ENCODE assay signal across 8 cellular contexts in genomic region chr1:200738733-200739498, GRCh38. TPM values are rescaled to one million over a fixed set of nuclear protein-coding genes. Genes with fewer than 3 reads are reported as not detected.
DNase-seq lines count a peak whose midpoint lies in the region; ATAC-seq, FAIRE-seq and TF ChIP-seq lines count a peak whose summit lies in the region.

A gene with protein sequence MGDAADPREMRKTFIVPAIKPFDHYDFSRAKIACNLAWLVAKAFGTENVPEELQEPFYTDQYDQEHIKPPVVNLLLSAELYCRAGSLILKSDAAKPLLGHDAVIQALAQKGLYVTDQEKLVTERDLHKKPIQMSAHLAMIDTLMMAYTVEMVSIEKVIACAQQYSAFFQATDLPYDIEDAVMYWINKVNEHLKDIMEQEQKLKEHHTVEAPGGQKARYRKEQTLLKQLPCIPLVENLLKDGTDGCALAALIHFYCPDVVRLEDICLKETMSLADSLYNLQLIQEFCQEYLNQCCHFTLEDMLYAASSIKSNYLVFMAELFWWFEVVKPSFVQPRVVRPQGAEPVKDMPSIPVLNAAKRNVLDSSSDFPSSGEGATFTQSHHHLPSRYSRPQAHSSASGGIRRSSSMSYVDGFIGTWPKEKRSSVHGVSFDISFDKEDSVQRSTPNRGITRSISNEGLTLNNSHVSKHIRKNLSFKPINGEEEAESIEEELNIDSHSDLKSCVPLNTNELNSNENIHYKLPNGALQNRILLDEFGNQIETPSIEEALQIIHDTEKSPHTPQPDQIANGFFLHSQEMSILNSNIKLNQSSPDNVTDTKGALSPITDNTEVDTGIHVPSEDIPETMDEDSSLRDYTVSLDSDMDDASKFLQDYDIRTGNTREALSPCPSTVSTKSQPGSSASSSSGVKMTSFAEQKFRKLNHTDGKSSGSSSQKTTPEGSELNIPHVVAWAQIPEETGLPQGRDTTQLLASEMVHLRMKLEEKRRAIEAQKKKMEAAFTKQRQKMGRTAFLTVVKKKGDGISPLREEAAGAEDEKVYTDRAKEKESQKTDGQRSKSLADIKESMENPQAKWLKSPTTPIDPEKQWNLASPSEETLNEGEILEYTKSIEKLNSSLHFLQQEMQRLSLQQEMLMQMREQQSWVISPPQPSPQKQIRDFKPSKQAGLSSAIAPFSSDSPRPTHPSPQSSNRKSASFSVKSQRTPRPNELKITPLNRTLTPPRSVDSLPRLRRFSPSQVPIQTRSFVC (N-terminal part only) (plus strand): TSS chr1:200738893. CDS start chr1:200739828, 935 bp downstream.

- DNase-seq in D721Med (ENCODE audit: insufficient read length, low spot score) (peak; percentile 84), Kasumi-1 (lab: John Stamatoyannopoulos, UW) (peak; percentile 54 to 61), SK-MEL-5 (ENCODE audit: low read depth, low spot score) (peak; percentile 81), frontal cortex (ENCODE audit: low spot score in 2 of 2) (peak; percentile 86 to 90), neuronal stem cell (ENCODE audit: low spot score) (peak; percentile 88)
- peak; percentile 74 for DNase-seq in activated naive CD4-positive, alpha-beta T cell treated with anti-CD3 and anti-CD28 coated beads, Interleukin-2, amount 10 ng/mL, durations not matched to agents 7 days and 5 days

- peaks cover 2% of the 10 kb centered on the region for H3K36me3 Mint-ChIP-seq in activated naive CD4-positive, alpha-beta T cell treated with anti-CD3 and anti-CD28 coated beads, Interleukin-2, amount 10 ng/mL, durations not matched to agents 7 days and 5 days

- peak within 1 kb of the TSS; percentile 81 for H2AK5ac ChIP-seq in neuronal stem cell (ENCODE audit: low read depth, low read length)

- in situ Hi-C loops in SK-MEL-5 (cut with HindIII; ENCODE audit: low pct_unique_long_range_greater_than_20kb, low sequenced_read_pairs) = no loop called here

- H3K4me2 ChIP-seq in neuronal stem cell (ENCODE audit: insufficient read depth, low read length, poor library complexity, severe bottlenecking) = peak within 1 kb of the TSS; percentile 70

- ATAC-seq in GM21529 (IDR thresholded peaks at IDR 0.05; ENCODE audit: unreplicated experiment) = peak; percentile 54

- no peak for TF ChIP-seq CTCF in D721Med (IDR thresholded peaks at IDR 0.05; ENCODE audit: insufficient read depth, missing control alignments)
- TF ChIP-seq CTCF in subcutaneous adipose tissue (IDR thresholded peaks at IDR 0.05; ENCODE audit: low read depth) = no peak

- peak within 1 kb of the TSS; percentile 92 for H3K23ac ChIP-seq in neuronal stem cell (ENCODE audit: low read depth, low read length, poor library complexity)

- H3K14ac ChIP-seq in neuronal stem cell (ENCODE audit: low read length) = peak within 1 kb of the TSS; percentile 60

- H4K8ac ChIP-seq in neuronal stem cell (ENCODE audit: low read depth, low read length) = no peak within 1 kb of the TSS

- no peak within 1 kb of the TSS for H3K4ac ChIP-seq in neuronal stem cell (ENCODE audit: low read length)

- H3K9ac ChIP-seq in neuronal stem cell (ENCODE audit: low read depth, low read length, poor library complexity) = peak within 1 kb of the TSS; percentile 97

- no peaks in the 10 kb centered on the region for H3K9me3 ChIP-seq in neuronal stem cell (replicated peaks in 1 of 2; ENCODE audit: control insufficient read depth in 2 of 2, insufficient read depth in 1 of 2, low read depth in 1 of 2, low read length in 2 of 2)

- no peaks in the 10 kb centered on the region for H3K9me3 Mint-ChIP-seq in activated naive CD4-positive, alpha-beta T cell treated with anti-CD3 and anti-CD28 coated beads, Interleukin-2, amount 10 ng/mL, durations not matched to agents 7 days and 5 days

- H3K4me3 Mint-ChIP-seq in activated naive CD4-positive, alpha-beta T cell treated with anti-CD3 and anti-CD28 coated beads, Interleukin-2, amount 10 ng/mL, durations not matched to agents 7 days and 5 days = peak within 1 kb of the TSS; percentile 96

- peak within 1 kb of the TSS; percentile 84 for H2BK15ac ChIP-seq in neuronal stem cell (ENCODE audit: low read length)

- peak within 1 kb of the TSS; percentile 98 for H2BK5ac ChIP-seq in neuronal stem cell (ENCODE audit: low read length)

- FAIRE-seq in D721Med (lab: Jason Lieb, UNC) (no peak), frontal cortex (lab: Jason Lieb, UNC) (no peak)

- H2BK120ac ChIP-seq in neuronal stem cell (ENCODE audit: low read depth, low read length) = peak within 1 kb of the TSS; percentile 85

- peak within 1 kb of the TSS; percentile 30 for H2BK12ac ChIP-seq in neuronal stem cell (ENCODE audit: low read length)

- peaks cover 28% of the 10 kb centered on the region for H3K27me3 Mint-ChIP-seq in activated naive CD4-positive, alpha-beta T cell treated with anti-CD3 and anti-CD28 coated beads, Interleukin-2, amount 10 ng/mL, durations not matched to agents 7 days and 5 days

- H4K91ac ChIP-seq in neuronal stem cell (ENCODE audit: low read depth, low read length, poor library complexity) = no peak within 1 kb of the TSS

- CTCF ChIA-PET in activated naive CD4-positive, alpha-beta T cell treated with anti-CD3 and anti-CD28 coated beads, Interleukin-2, amount 10 ng/mL, durations not matched to agents 7 days and 5 days (lab: Charles Lee) = interaction anchor here (1.0 to 1.7 kb wide), 3 partner anchors 10 to 116 kb away, joined by 3 to 6 read pairs (median 6); no protein-coding TSS in a partner anchor

- H3K4me1 Mint-ChIP-seq in activated naive CD4-positive, alpha-beta T cell treated with anti-CD3 and anti-CD28 coated beads, Interleukin-2, amount 10 ng/mL, durations not matched to agents 7 days and 5 days = peaks cover 22% of the 10 kb centered on the region

- peaks cover 7 to 14% of the 10 kb centered on the region in 2 donors for H3K4me1 ChIP-seq in neuronal stem cell (ENCODE audit: control insufficient read depth in 2 of 2, insufficient read depth in 1 of 2, low read depth in 1 of 2, low read length in 2 of 2)

- peaks cover 0 to 2% of the 10 kb centered on the region in 2 donors for H3K36me3 ChIP-seq in neuronal stem cell (replicated peaks in 1 of 2; ENCODE audit: control insufficient read depth in 2 of 2, insufficient read depth in 2 of 2, low read length in 2 of 2)

- H3K4me3 ChIP-seq in neuronal stem cell (ENCODE audit: low read length in 2 of 2) = peak within 1 kb of the TSS; percentile 70 to 88

- peak within 1 kb of the TSS; percentile 98 for H3K18ac ChIP-seq in neuronal stem cell (ENCODE audit: low read length)

- H3K27ac Mint-ChIP-seq in activated naive CD4-positive, alpha-beta T cell treated with anti-CD3 and anti-CD28 coated beads, Interleukin-2, amount 10 ng/mL, durations not matched to agents 7 days and 5 days = peak within 1 kb of the TSS; percentile 77

- peak within 1 kb of the TSS; percentile 99 for H3K27ac ChIP-seq in neuronal stem cell (replicated peaks; ENCODE audit: low read length)

- H3K79me1 ChIP-seq in neuronal stem cell (ENCODE audit: low read depth, low read length) = no peaks in the 10 kb centered on the region

- H2AFZ ChIP-seq in neuronal stem cell (ENCODE audit: low read length) = peak within 1 kb of the TSS; percentile 97

- no CpG with 5 or more reads among the region's 75 CpGs for WGBS in neuronal stem cell (ENCODE audit: extremely low coverage in 2 of 2, insufficient read length in 2 of 2, insufficient replicate concordance in 1 of 2), 2 donors

- no peaks in the 10 kb centered on the region for H3K27me3 ChIP-seq in neuronal stem cell (ENCODE audit: control insufficient read depth in 3 of 3, insufficient read depth in 3 of 3, low read depth in 1 of 3, low read length in 3 of 3)

RNA-seq across cellular contexts. Expression of the gene that starts here (rescaled TPM):
- total RNA-seq in SK-MEL-5 (2014; rRNA removed; shearing (Covaris generic)) = 26.6 and 32.8 TPM in 2 replicates
- 11.9 and 21.0 TPM in 2 replicates for polyA plus RNA-seq in SK-MEL-5 (2015; cell fraction: cytosol; rRNA removed)
- polyA plus RNA-seq in SK-MEL-5 (2015; cell fraction: nucleus; rRNA removed) = 19.9 and 23.6 TPM in 2 replicates
- 117 TPM for total RNA-seq in frontal cortex
- 21.2 TPM for polyA plus RNA-seq in neuronal stem cell (2013, experiment 1 of 2)
- 21.8 TPM for polyA plus RNA-seq in neuronal stem cell (2013, experiment 2 of 2)
- total RNA-seq in subcutaneous adipose tissue = 10 to 100 TPM; 29.6 to 73.2 (median 34.0) TPM

Comparison
In these comparisons a context has a peak if more than half of its experiments do, and no peak if none do; other contexts are left out.
1. Peak in every context shown above with its lines: DNase-seq, ATAC-seq, H3K4me3 ChIP-seq and H3K27ac ChIP-seq.